Comparison of ENCODE assay signal across 26 cellular contexts in the genomic region with DNA sequence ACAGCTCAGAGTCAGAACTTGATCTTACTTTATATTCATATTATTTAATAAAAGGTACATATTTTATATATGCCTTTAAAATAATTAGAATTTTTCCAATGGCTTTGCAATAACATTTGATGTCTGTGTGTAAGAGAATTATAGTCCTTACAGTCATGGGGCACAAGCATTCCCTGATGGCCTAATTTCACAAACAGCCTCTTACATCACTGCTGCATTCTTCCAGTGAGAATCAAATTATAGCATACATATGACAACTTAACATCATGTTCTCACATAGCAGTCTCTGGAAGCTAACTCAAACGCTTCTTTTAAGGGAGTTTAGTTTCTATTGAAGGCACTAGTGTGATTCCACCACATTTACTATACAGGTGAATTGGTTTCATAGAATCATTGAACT.
"Had no signal": no experiment of that assay in that cellular context is flagged by ENCODE, and none has a peak within 500 bp of the region (broad histone marks: within the 10 kb centered on the region; RNA-seq: fewer than 3 reads in every experiment).

No MANE protein-coding gene starts in this region.

- DNase-seq: activated B cell treated with CpG ODN at 0.5 μM for 24 hours; activated CD4-positive, alpha-beta T cell treated with anti-CD3 and anti-CD28 coated beads for 48 hours; activated CD4-positive, alpha-beta T cell treated with anti-CD3 and anti-CD28 coated beads, Interleukin-2, amount 50 U/mL, for 1 hour; activated CD4-positive, alpha-beta T cell treated with anti-CD3 and anti-CD28 coated beads, Interleukin-2, amount 50 U/mL, for 48 hours; activated CD8-positive, alpha-beta memory T cell treated with anti-CD3 and anti-CD28 coated beads for 24 hours; activated CD8-positive, alpha-beta T cell treated with anti-CD3 and anti-CD28 coated beads for 36 hours; activated effector memory CD4-positive, alpha-beta T cell treated with Interleukin-2 at 50 U/mL for 16 hours; activated gamma-delta T cell treated with Interleukin-2 at 50 U/mL for 16 hours; activated naive CD4-positive, alpha-beta T cell treated with anti-CD3 and anti-CD28 coated beads, Interleukin-2, amount 50 U/mL, for 16 hours; activated naive CD4-positive, alpha-beta T cell treated with Interleukin-2 at 50 U/mL for 16 hours; activated T-cell treated with anti-CD3 and anti-CD28 coated beads, Interleukin-2, amount 50 U/mL, for 4 hours; adrenal gland; dorsolateral prefrontal cortex; effector memory CD4-positive, alpha-beta T cell; endodermal cell; head of caudate nucleus; T-helper 1 cell; T-helper 17 cell; T1000; WERI-Rb-1 had no signal

- H3K4me3 ChIP-seq: adrenal gland, ascending aorta, breast epithelium, coronary artery, dorsolateral prefrontal cortex had no signal

- ATAC-seq: activated CD4-positive, CD25-positive, alpha-beta regulatory T cell treated with anti-CD3 and anti-CD28 coated beads, Interleukin-2, amount 50 U/mL, for 24 hours; activated CD8-positive, alpha-beta T cell treated with anti-CD3 and anti-CD28 coated beads for 36 hours; activated T-cell treated with anti-CD3 and anti-CD28 coated beads, Interleukin-2, amount 50 U/mL, for 4 hours; activated T-helper 17 cell treated with anti-CD3 and anti-CD28 coated beads, Interleukin-2, amount 50 U/mL, for 72 hours; esophagus mucosa; T-helper 17 cell had no signal
